8 cellular contexts compared by ENCODE assay signal in the genomic region with DNA sequence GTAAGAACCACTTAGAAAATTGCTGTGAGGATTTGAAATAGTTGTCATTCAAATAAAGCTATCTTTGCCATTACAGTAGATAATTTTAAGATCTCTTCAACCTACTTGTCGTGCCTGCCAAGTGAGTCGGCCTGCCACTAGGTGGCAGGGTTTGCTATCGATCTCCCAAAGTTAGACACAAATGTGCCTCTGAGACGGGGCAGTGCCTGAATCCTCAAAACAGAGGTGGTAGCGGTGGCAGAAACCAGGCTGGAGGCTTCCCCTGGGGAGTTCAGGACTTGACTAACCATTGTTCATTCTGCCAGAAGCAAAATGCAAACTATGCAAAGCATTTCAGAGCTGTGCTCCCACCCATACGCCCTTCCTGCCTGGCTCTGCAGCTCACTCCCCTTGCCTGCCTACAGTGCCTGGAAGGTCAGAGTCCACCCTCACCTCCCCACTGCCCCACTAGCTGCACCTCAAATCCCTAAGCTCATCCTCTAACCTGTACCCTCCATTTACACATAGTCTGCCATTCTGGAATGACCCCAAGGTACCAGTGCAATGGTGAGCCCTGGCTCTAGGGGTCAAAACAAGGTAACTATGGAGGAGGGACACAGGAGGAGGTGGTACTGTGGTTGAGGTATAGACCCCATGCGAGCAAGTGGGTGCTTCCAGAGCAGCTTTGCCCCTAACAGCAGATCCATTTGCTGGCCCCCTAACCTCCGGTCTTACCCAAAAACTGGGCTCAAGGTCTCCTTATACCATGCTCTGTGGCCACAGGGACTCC.
DNase-seq lines count a peak whose midpoint lies in the region; ATAC-seq lines count a peak whose summit lies in the region.

No MANE protein-coding gene starts in this region.

- H3K4me3 Mint-ChIP-seq in memory B cell, result no peak overlapping the region

- no peaks in the 10 kb centered on the region for H3K27me3 ChIP-seq in BLaER1 treated with 17β-estradiol and CSF1 and Interleukin-3, amounts not matched to agents 10 nM and 100 nM

- H3K9ac ChIP-seq in BLaER1 treated with 17β-estradiol and CSF1 and Interleukin-3, amounts not matched to agents 10 nM and 100 nM, result no peak overlapping the region

- peak overlapping the region; percentile 12 for H3K27ac Mint-ChIP-seq in memory B cell

- H3K27me3 Mint-ChIP-seq in memory B cell, result peaks cover 2% of the 10 kb centered on the region

- H3K4me2 ChIP-seq in BLaER1 treated with 17β-estradiol and CSF1 and Interleukin-3, amounts not matched to agents 10 nM and 100 nM, result peak overlapping the region in 7 of 11 experiments; percentile 8 to 67 (median 20); a peak in 6 of 22 replicates

- H3K36me3 ChIP-seq in BLaER1 treated with 17β-estradiol and CSF1 and Interleukin-3, amounts not matched to agents 10 nM and 100 nM, result no peaks in the 10 kb centered on the region

- ATAC-seq in GM19035 (IDR thresholded peaks at IDR 0.05; ENCODE audit: unreplicated experiment), result peak; percentile 70
- ATAC-seq in HG03280 (IDR thresholded peaks at IDR 0.05; ENCODE audit: unreplicated experiment), result peak; percentile 92
- ATAC-seq in memory B cell (ENCODE audit: low read depth), result peak; percentile 85

- H4K20me1 ChIP-seq in BLaER1 treated with 17β-estradiol and CSF1 and Interleukin-3, amounts not matched to agents 10 nM and 100 nM, result no peaks in the 10 kb centered on the region

- DNase-seq in NCI-H510A (lab: John Stamatoyannopoulos, UW) (peak; percentile 3), memory B cell (ENCODE audit: low spot score in 2 of 2) (peak; percentile 15 to 19)
- DNase-seq in activated CD4-positive, alpha-beta T cell treated with anti-CD3 and anti-CD28 coated beads, Interleukin-2, amount 50 U/mL, for 1 hour, result peak; percentile 60
- DNase-seq in effector CD4-positive, alpha-beta T cell, result peak; percentile 46
- DNase-seq in stimulated activated CD8-positive, alpha-beta memory T cell treated with anti-CD3 and anti-CD28 coated beads, Interleukin-15, amount 100 ng/mL, for 48 hours (ENCODE audit: low read depth in 2 of 2), result peak; percentile 51 to 62

- no peaks in the 10 kb centered on the region for H3K9me3 ChIP-seq in BLaER1 treated with 17β-estradiol and CSF1 and Interleukin-3, amounts not matched to agents 10 nM and 100 nM (replicated peaks in 1 of 11)

- H3K27ac ChIP-seq in BLaER1 treated with 17β-estradiol and CSF1 and Interleukin-3, amounts not matched to agents 10 nM and 100 nM, result no peak overlapping the region

- H3K4me3 ChIP-seq in BLaER1 treated with 17β-estradiol and CSF1 and Interleukin-3, amounts not matched to agents 10 nM and 100 nM, result no peak overlapping the region

- no peaks in the 10 kb centered on the region for H3K9me3 Mint-ChIP-seq in memory B cell

- H3K4me1 ChIP-seq in BLaER1 treated with 17β-estradiol and CSF1 and Interleukin-3, amounts not matched to agents 10 nM and 100 nM, result peaks cover 0 to 31% (median 14%) of the 10 kb centered on the region in 10 experiments; a peak in 16 of 20 replicates

- no peaks in the 10 kb centered on the region for H3K36me3 Mint-ChIP-seq in memory B cell

- H3K4me1 Mint-ChIP-seq in memory B cell, result peaks cover 11% of the 10 kb centered on the region

Comparison
In these comparisons a context has a peak if more than half of its experiments do, and no peak if none do; other contexts are left out.
1. DNase-seq: peak in every context shown above with its lines; median percentile 60 in activated CD4-positive, alpha-beta T cell treated with anti-CD3 and anti-CD28 coated beads, Interleukin-2, amount 50 U/mL, for 1 hour; 56 in stimulated activated CD8-positive, alpha-beta memory T cell treated with anti-CD3 and anti-CD28 coated beads, Interleukin-15, amount 100 ng/mL, for 48 hours; 46 in effector CD4-positive, alpha-beta T cell; 17 in memory B cell; 3 in NCI-H510A.